ENCODE assay signal across 1 cellular context in genomic region chr4:143335979-143336827, GRCh38.
TF ChIP-seq lines count a peak whose summit lies in the region.

No MANE protein-coding gene starts in this region.

TF ChIP-seq in HepG2, 621 proteins besides CTCF, POLR2A, EP300 and RAD21 (continued from another document and continues in another):
- TF ChIP-seq TBL1XR1 (IDR thresholded peaks at IDR 0.05; ENCODE audit: borderline replicate concordance, low read length, partially characterized antibody) (no peak), CHD2 (IDR thresholded peaks at IDR 0.05; ENCODE audit: low read depth, low read length) (0 out of 2 replicates have a peak, but pooled peaks have one; percentile 37), EEA1 (CRISPR knock-in tag; IDR thresholded peaks at IDR 0.05; ENCODE audit: borderline replicate concordance) (no peak), ZNF230 (CRISPR knock-in tag; IDR thresholded peaks at IDR 0.05) (0 out of 2 replicates have a peak, but pooled peaks have one; percentile 32), ZNF781 (CRISPR knock-in tag; IDR thresholded peaks at IDR 0.05; ENCODE audit: borderline replicate concordance, not compliant biosample characterization) (peak; percentile 26), ZSCAN25 (CRISPR knock-in tag; IDR thresholded peaks at IDR 0.05) (no peak), SP1 (IDR thresholded peaks at IDR 0.05) (no peak), SP1 (CRISPR knock-in tag; IDR thresholded peaks at IDR 0.05) (no peak), SUZ12 (IDR thresholded peaks at IDR 0.05; ENCODE audit: low read depth, low read length) (peak; percentile 37; the same call in 1 of the 2 replicates), ZNF883 (CRISPR knock-in tag; IDR thresholded peaks at IDR 0.05; ENCODE audit: not compliant biosample characterization) (no peak), KDM5B (CRISPR knock-in tag; IDR thresholded peaks at IDR 0.05; ENCODE audit: borderline replicate concordance) (peak; percentile 65; the same call in 1 of the 2 replicates), BCL6 (CRISPR knock-in tag; IDR thresholded peaks at IDR 0.05) (peak; percentile 6; the same call in 1 of the 2 replicates), ZNF251 (CRISPR knock-in tag; IDR thresholded peaks at IDR 0.05) (no peak), ASH2L (IDR thresholded peaks at IDR 0.05; ENCODE audit: insufficient read length, low read depth, low read length) (peak; percentile 57), NONO (IDR thresholded peaks at IDR 0.05) (no peak), NONO (CRISPR knock-in tag; conservative IDR thresholded peaks at IDR 0.05) (peak; percentile 89), NFYB (CRISPR knock-in tag; IDR thresholded peaks at IDR 0.05) (no peak; the same call in 1 of the 2 replicates), ATF6 (CRISPR knock-in tag; conservative IDR thresholded peaks at IDR 0.05) (no peak), ZNF788 (CRISPR knock-in tag; IDR thresholded peaks at IDR 0.05; ENCODE audit: borderline replicate concordance) (no peak), AKAP8 (CRISPR knock-in tag; IDR thresholded peaks at IDR 0.05) (no peak), ZNF263 (CRISPR knock-in tag; IDR thresholded peaks at IDR 0.05) (peak; percentile 90), SP2 (CRISPR knock-in tag; IDR thresholded peaks at IDR 0.05) (no peak), ERF (CRISPR knock-in tag; IDR thresholded peaks at IDR 0.05) (peak; percentile 55; the same call in 1 of the 2 replicates), SRSF1 (optimal IDR thresholded peaks at IDR 0.05; ENCODE audit: low read depth, low read length) (peak; percentile 51), MEIS1 (CRISPR knock-in tag; IDR thresholded peaks at IDR 0.05; ENCODE audit: borderline replicate concordance) (peak; percentile 22; the same call in 1 of the 2 replicates), CCDC6 (CRISPR knock-in tag; IDR thresholded peaks at IDR 0.05) (peak; percentile 20; the same call in 1 of the 2 replicates), ZNF567 (CRISPR knock-in tag; IDR thresholded peaks at IDR 0.05; ENCODE audit: borderline replicate concordance) (0 out of 2 replicates have a peak, but pooled peaks have one; percentile 41), NR2F1 (CRISPR knock-in tag; IDR thresholded peaks at IDR 0.05) (peak in 1 of 2 experiments; percentile 54; a peak in 2 of 4 replicates), ATF7-NPFF (CRISPR knock-in tag; IDR thresholded peaks at IDR 0.05; ENCODE audit: low read depth) (peak; percentile 38; the same call in 1 of the 2 replicates), PHF8 (CRISPR knock-in tag; IDR thresholded peaks at IDR 0.05) (peak; percentile 77), SCMH1 (CRISPR knock-in tag; IDR thresholded peaks at IDR 0.05; ENCODE audit: borderline replicate concordance) (no peak), TRAFD1 (CRISPR knock-in tag; IDR thresholded peaks at IDR 0.05; ENCODE audit: borderline replicate concordance) (no peak), ZNF30 (CRISPR knock-in tag; IDR thresholded peaks at IDR 0.05) (no peak), ZNF550 (CRISPR knock-in tag; IDR thresholded peaks at IDR 0.05; ENCODE audit: borderline replicate concordance) (no peak), KLF12 (CRISPR knock-in tag; IDR thresholded peaks at IDR 0.05; ENCODE audit: borderline replicate concordance) (peak; percentile 24; the same call in 1 of the 2 replicates), REXO4 (CRISPR knock-in tag; IDR thresholded peaks at IDR 0.05; ENCODE audit: borderline replicate concordance) (no peak), ZNF20 (CRISPR knock-in tag; IDR thresholded peaks at IDR 0.05) (no peak), PHF20 (CRISPR knock-in tag; IDR thresholded peaks at IDR 0.05) (0 out of 2 replicates have a peak, but pooled peaks have one; percentile 4), ZBTB40 (IDR thresholded peaks at IDR 0.05) (no peak), ZBTB40 (CRISPR knock-in tag; IDR thresholded peaks at IDR 0.05) (peak; percentile 59; the same call in 1 of the 2 replicates), BRF2 (CRISPR knock-in tag; IDR thresholded peaks at IDR 0.05) (0 out of 2 replicates have a peak, but pooled peaks have one; percentile 72), ZNF780A (CRISPR knock-in tag; IDR thresholded peaks at IDR 0.05) (peak; percentile 64; the same call in 1 of the 2 replicates), KMT2B (CRISPR knock-in tag; IDR thresholded peaks at IDR 0.05) (peak; percentile 79; the same call in 1 of the 2 replicates)
- TF ChIP-seq, protein P1, sequence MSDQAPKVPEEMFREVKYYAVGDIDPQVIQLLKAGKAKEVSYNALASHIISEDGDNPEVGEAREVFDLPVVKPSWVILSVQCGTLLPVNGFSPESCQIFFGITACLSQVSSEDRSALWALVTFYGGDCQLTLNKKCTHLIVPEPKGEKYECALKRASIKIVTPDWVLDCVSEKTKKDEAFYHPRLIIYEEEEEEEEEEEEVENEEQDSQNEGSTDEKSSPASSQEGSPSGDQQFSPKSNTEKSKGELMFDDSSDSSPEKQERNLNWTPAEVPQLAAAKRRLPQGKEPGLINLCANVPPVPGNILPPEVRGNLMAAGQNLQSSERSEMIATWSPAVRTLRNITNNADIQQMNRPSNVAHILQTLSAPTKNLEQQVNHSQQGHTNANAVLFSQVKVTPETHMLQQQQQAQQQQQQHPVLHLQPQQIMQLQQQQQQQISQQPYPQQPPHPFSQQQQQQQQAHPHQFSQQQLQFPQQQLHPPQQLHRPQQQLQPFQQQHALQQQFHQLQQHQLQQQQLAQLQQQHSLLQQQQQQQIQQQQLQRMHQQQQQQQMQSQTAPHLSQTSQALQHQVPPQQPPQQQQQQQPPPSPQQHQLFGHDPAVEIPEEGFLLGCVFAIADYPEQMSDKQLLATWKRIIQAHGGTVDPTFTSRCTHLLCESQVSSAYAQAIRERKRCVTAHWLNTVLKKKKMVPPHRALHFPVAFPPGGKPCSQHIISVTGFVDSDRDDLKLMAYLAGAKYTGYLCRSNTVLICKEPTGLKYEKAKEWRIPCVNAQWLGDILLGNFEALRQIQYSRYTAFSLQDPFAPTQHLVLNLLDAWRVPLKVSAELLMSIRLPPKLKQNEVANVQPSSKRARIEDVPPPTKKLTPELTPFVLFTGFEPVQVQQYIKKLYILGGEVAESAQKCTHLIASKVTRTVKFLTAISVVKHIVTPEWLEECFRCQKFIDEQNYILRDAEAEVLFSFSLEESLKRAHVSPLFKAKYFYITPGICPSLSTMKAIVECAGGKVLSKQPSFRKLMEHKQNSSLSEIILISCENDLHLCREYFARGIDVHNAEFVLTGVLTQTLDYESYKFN (CRISPR knock-in tag; conservative IDR thresholded peaks at IDR 0.05): peak; percentile 32; the same call in 1 of the 2 replicates
- TF ChIP-seq, protein P2, sequence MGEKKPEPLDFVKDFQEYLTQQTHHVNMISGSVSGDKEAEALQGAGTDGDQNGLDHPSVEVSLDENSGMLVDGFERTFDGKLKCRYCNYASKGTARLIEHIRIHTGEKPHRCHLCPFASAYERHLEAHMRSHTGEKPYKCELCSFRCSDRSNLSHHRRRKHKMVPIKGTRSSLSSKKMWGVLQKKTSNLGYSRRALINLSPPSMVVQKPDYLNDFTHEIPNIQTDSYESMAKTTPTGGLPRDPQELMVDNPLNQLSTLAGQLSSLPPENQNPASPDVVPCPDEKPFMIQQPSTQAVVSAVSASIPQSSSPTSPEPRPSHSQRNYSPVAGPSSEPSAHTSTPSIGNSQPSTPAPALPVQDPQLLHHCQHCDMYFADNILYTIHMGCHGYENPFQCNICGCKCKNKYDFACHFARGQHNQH (CRISPR knock-in tag; IDR thresholded peaks at IDR 0.05): peak; percentile 75; the same call in 1 of the 2 replicates
- TF ChIP-seq, protein P3, sequence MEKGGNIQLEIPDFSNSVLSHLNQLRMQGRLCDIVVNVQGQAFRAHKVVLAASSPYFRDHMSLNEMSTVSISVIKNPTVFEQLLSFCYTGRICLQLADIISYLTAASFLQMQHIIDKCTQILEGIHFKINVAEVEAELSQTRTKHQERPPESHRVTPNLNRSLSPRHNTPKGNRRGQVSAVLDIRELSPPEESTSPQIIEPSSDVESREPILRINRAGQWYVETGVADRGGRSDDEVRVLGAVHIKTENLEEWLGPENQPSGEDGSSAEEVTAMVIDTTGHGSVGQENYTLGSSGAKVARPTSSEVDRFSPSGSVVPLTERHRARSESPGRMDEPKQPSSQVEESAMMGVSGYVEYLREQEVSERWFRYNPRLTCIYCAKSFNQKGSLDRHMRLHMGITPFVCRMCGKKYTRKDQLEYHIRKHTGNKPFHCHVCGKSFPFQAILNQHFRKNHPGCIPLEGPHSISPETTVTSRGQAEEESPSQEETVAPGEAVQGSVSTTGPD (CRISPR knock-in tag; IDR thresholded peaks at IDR 0.05): no peak
